ENCODE assay signal across 7 cellular contexts in the genomic region with DNA sequence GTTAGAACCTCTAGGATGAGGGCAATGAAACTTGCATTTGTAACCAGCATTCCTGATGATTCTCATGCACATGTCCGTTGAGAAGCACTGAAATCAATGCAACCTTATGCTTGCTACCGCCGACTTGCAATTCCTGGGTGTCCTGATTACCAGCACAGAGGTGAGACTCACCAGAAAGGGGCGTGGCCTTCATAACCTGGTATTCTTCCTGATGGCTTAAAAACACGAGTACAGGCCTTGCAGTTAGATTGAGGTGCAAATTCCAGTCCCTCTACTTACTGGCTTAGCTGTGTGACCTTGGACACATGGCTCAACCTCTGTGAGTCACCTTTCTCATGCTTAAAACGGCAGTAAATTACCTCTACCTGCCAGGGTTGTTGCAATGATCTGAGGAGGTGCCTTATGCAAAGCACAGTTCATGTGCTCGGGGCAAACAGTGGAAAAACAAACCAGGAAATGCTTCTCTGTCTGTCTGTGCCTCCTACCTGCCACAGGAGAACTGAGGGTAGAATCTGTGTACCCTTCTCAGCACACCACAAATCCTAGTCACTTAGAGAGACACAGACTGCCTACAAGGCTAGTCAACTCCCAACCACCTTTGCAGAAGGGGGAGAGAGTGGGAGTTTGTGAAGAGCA. TPM values are rescaled to one million over a fixed set of nuclear protein-coding genes. Genes with fewer than 3 reads are reported as not detected.
A peak's percentile ranks its signal among the peaks of the same experiment; 100 is the strongest.
DNase-seq lines count a peak whose midpoint lies in the region; ATAC-seq and TF ChIP-seq lines count a peak whose summit lies in the region.

No MANE protein-coding gene starts in this region.

- H3K9me3 ChIP-seq in HEK293 (ENCODE audit: control insufficient read depth, insufficient read depth, low read depth, low read length) (no peaks in the 10 kb centered on the region), esophagus (ENCODE audit: control insufficient read depth in 2 of 2, insufficient read depth in 1 of 2, low read depth in 1 of 2, low read length in 1 of 2) (no peaks in the 10 kb centered on the region), sigmoid colon (no peaks in the 10 kb centered on the region), esophagus muscularis mucosa (no peaks in the 10 kb centered on the region)

- H3K36me3 ChIP-seq in HEK293 (ENCODE audit: control insufficient read depth in 2 of 2, insufficient read depth in 1 of 2, low read length in 2 of 2) = no peaks in the 10 kb centered on the region
- H3K36me3 ChIP-seq in esophagus (ENCODE audit: control insufficient read depth in 2 of 2, insufficient read depth in 2 of 2, low read length in 1 of 2) = no peaks in the 10 kb centered on the region
- H3K36me3 ChIP-seq in sigmoid colon = peaks cover 0 to 4% (median 0%) of the 10 kb centered on the region in 4 donors
- H3K36me3 ChIP-seq in esophagus muscularis mucosa = peaks cover 0 to 9% (median 0%) of the 10 kb centered on the region in 4 donors

- intact Hi-C loops in sigmoid colon (cut with DNase I) (no loop called here), esophagus muscularis mucosa (cut with DNase I) (no loop called here)

- H3K27ac ChIP-seq in HEK293 (ENCODE audit: extremely low read depth, low read depth, low read length) = no peak overlapping the region
- peak overlapping the region; percentile 66 to 85 for H3K27ac ChIP-seq in esophagus (ENCODE audit: low read depth in 2 of 2, low read length in 1 of 2)
- peak overlapping the region; percentile 6 to 96 (median 91) for H3K27ac ChIP-seq in sigmoid colon
- H3K27ac ChIP-seq in esophagus muscularis mucosa (replicated peaks in 1 of 4) = no peak overlapping the region

- TF ChIP-seq CTCF in HEK293 (tag by site-specific recombination; IDR thresholded peaks at IDR 0.05) = no peak
- no peak for TF ChIP-seq CTCF in sigmoid colon (IDR thresholded peaks at IDR 0.05)
- TF ChIP-seq CTCF in esophagus muscularis mucosa (IDR thresholded peaks at IDR 0.05) = no peak

- H3K4me1 ChIP-seq in HEK293 (ENCODE audit: control insufficient read depth, insufficient read depth, low read length) (peaks cover 20% of the 10 kb centered on the region), esophagus (ENCODE audit: control insufficient read depth in 2 of 2, insufficient read depth in 2 of 2, low read length in 1 of 2) (peaks cover 25 to 29% of the 10 kb centered on the region in 2 donors), sigmoid colon (peaks cover 0 to 98% (median 96%) of the 10 kb centered on the region in 4 donors), esophagus muscularis mucosa (peaks cover 66 to 91% (median 83%) of the 10 kb centered on the region in 4 donors)

- no peak for DNase-seq in sigmoid colon
- no peak for DNase-seq in esophagus muscularis mucosa (ENCODE audit: extremely low spot score)

- H3K27me3 ChIP-seq in esophagus (ENCODE audit: control insufficient read depth in 1 of 2, insufficient read depth in 2 of 2, low read length in 2 of 2) (no peaks in the 10 kb centered on the region), sigmoid colon (no peaks in the 10 kb centered on the region), esophagus muscularis mucosa (no peaks in the 10 kb centered on the region)

- POLR2A ChIA-PET in HEK293 (lab: Yijun Ruan, JAX) = interaction anchor here (0.7 to 0.8 kb wide), 3 partner anchors 16 to 1077 kb away, joined by 3 to 9 read pairs (median 8); no protein-coding TSS in a partner anchor

- WGBS in esophagus, 2 donors = 33 to 50% methylated on average over 7 of the region's 7 CpGs
- 15 to 51% methylated on average over 7 of the region's 7 CpGs for WGBS in sigmoid colon, 2 donors
- 94% methylated on average over 7 of the region's 7 CpGs for WGBS in esophagus muscularis mucosa

- H3K4me3 ChIP-seq in HEK293 (ENCODE audit: low read depth, low read length) = no peak overlapping the region
- no peak overlapping the region for H3K4me3 ChIP-seq in esophagus (ENCODE audit: low read depth in 1 of 2, low read length in 2 of 2)
- no peak overlapping the region for H3K4me3 ChIP-seq in sigmoid colon
- no peak overlapping the region for H3K4me3 ChIP-seq in esophagus muscularis mucosa

- ATAC-seq in GM21367 (IDR thresholded peaks at IDR 0.05; ENCODE audit: unreplicated experiment) (no peak), HG02840 (IDR thresholded peaks at IDR 0.05; ENCODE audit: low FRiP score, unreplicated experiment) (no peak)

- CTCF ChIA-PET in HEK293 (lab: Yijun Ruan, JAX) = no interaction called here

- TF ChIP-seq EP300 in sigmoid colon (IDR thresholded peaks at IDR 0.05) = no peak
- no peak for TF ChIP-seq EP300 in esophagus muscularis mucosa (IDR thresholded peaks at IDR 0.05)

- TF ChIP-seq POLR2A in Raji (IDR thresholded peaks at IDR 0.05; ENCODE audit: insufficient read depth, low read depth, low read length) = 0 out of 2 replicates have a peak, but pooled peaks have one; percentile 44
- TF ChIP-seq POLR2A in sigmoid colon (IDR thresholded peaks at IDR 0.05) = no peak
- TF ChIP-seq POLR2A in esophagus muscularis mucosa (IDR thresholded peaks at IDR 0.05; ENCODE audit: low read depth) = no peak

TF ChIP-seq in HEK293, 187 proteins besides CTCF, POLR2A, EP300 and RAD21:
- peak; percentile 41; the same call in 1 of the 2 replicates for TF ChIP-seq KLF9 (tag by site-specific recombination; IDR thresholded peaks at IDR 0.05; ENCODE audit: low read depth)
- TF ChIP-seq TRIM28 (IDR thresholded peaks at IDR 0.05; ENCODE audit: borderline replicate concordance, low read length) = no peak
- TF ChIP-seq ZNF623 (tag by site-specific recombination; IDR thresholded peaks at IDR 0.05) = no peak

RNA-seq across cellular contexts. Expression of gene ECE1, which starts 39.1 kb away (rescaled TPM):
- polyA plus RNA-seq in esophagus (10 to 100 TPM; 12.4 to 14.2 TPM), sigmoid colon (10 to 100 TPM; 10.2 to 73.8 (median 13.6) TPM)
- total RNA-seq in sigmoid colon (100 to 1,000 TPM in 1 of 4 donors, 10 to 100 TPM in 3; 62.9 to 112 (median 80.8) TPM), esophagus muscularis mucosa (100 to 1,000 TPM in 1 of 4 donors, 10 to 100 TPM in 3; 53.6 to 101 (median 80.7) TPM)

Comparison
In these comparisons a context has a peak if more than half of its experiments do, and no peak if none do; other contexts are left out.
1. H3K27ac ChIP-seq: peak in esophagus (2 of 2) and sigmoid colon (4 of 4); none in HEK293 (single experiment) and esophagus muscularis mucosa (0 of 4).